In the genomic region with DNA sequence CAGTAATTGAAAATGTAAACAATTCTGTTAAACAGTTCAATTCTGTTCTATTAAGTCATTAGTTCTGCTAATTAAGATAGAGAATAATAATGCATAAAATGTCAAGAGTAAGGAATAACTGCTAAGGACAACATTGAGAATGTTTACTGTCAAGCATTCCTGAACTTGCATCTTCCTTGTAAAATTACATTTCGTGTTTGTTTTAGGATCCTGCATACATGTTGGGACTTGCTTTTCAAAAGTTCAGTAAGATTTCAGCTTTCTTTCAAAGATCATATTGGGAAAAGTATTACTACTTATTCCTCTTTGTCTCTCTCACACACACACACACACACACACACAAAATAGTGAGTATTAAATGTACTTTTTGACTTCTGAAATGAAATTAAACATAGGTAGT, we compare ENCODE assay signal across 21 cellular contexts. TPM values are rescaled to one million over a fixed set of nuclear protein-coding genes. Genes with fewer than 3 reads are reported as not detected.
DNase-seq lines count a peak whose midpoint lies in the region; TF ChIP-seq lines count a peak whose summit lies in the region.
"Had no signal": no experiment of that assay in that cellular context is flagged by ENCODE, and none has a peak within 500 bp of the region (broad histone marks: within the 10 kb centered on the region; RNA-seq: fewer than 3 reads in every experiment).

No MANE protein-coding gene starts in this region.

- peaks cover 20% of the 10 kb centered on the region for H3K4me1 Mint-ChIP-seq in MCF 10A (ENCODE audit: insufficient read depth, unreplicated experiment)
- no peaks in the 10 kb centered on the region for H3K4me1 Mint-ChIP-seq in Calu3 (ENCODE audit: low read depth, unreplicated experiment)

- POLR2A ChIA-PET in MCF 10A (lab: Yijun Ruan, JAX): interaction anchor here (0.7 to 1.9 kb wide), 14 partner anchors 8 to 395 kb away, joined by 3 to 8 read pairs (median 4); a partner anchor contains a TSS

- no peak overlapping the region for H3K9ac ChIP-seq in smooth muscle cell (ENCODE audit: low read depth)

- H4K20me1 ChIP-seq in smooth muscle cell (ENCODE audit: low read depth): peaks cover 64% of the 10 kb centered on the region

- H3K4me1 ChIP-seq in breast epithelium (peaks cover 0 to 8% of the 10 kb centered on the region in 2 donors), smooth muscle cell (ENCODE audit: low read depth) (peaks cover 10% of the 10 kb centered on the region)

- H3K27me3 Mint-ChIP-seq in MCF 10A (ENCODE audit: insufficient read depth, unreplicated experiment) (no peaks in the 10 kb centered on the region), Calu3 (ENCODE audit: unreplicated experiment) (no peaks in the 10 kb centered on the region)
- H3K27me3 Mint-ChIP-seq: B cell had no signal

- no peak for TF ChIP-seq POLR2A in breast epithelium (IDR thresholded peaks at IDR 0.05)

- no peak for DNase-seq in MCF 10A (ENCODE audit: unreplicated experiment)
- DNase-seq in breast epithelium (ENCODE audit: low spot score in 2 of 2): no peak
- peak; percentile 54 for DNase-seq in epithelial cell of esophagus (ENCODE audit: low read depth)
- DNase-seq in smooth muscle cell (lab: John Stamatoyannopoulos, UW; ENCODE audit: unreplicated experiment): no peak
- DNase-seq in Calu3: no peak
- DNase-seq in NCI-H1092 treated with DMSO at 0.1 percent for 48 hours (lab: John Stamatoyannopoulos, UW): no peak
- no peak for DNase-seq in NCI-H2171 treated with DMSO at 0.1 percent for 48 hours (lab: John Stamatoyannopoulos, UW)
- DNase-seq: DMS79, Karpas-422, MG63, NCI-H1048, NCI-H1436, NCI-H187 treated with DMSO at 0.1 percent for 48 hours, NCI-H226, NCI-H510A treated with DMSO at 0.1 percent for 48 hours, NCI-H774, SJCRH30 had no signal

- H3K27ac ChIP-seq in breast epithelium: no peak overlapping the region
- H3K27ac ChIP-seq in VCaP: peak overlapping the region; percentile 56
- peak overlapping the region; percentile 19 for H3K27ac ChIP-seq in smooth muscle cell (ENCODE audit: low read depth)
- H3K27ac ChIP-seq: 22Rv1, SJCRH30 had no signal

- CTCF ChIA-PET in MCF 10A (lab: Yijun Ruan, JAX): interaction anchor here (0.7 to 1.2 kb wide), 8 partner anchors 107 to 757 kb away, joined by 3 to 6 read pairs (median 3); a partner anchor contains a TSS
- CTCF ChIA-PET in Calu3 (lab: Charles Lee): no interaction called here

- H3K9me3 Mint-ChIP-seq in MCF 10A (ENCODE audit: unreplicated experiment): no peaks in the 10 kb centered on the region
- no peaks in the 10 kb centered on the region for H3K9me3 Mint-ChIP-seq in Calu3 (ENCODE audit: low read depth, unreplicated experiment)
- H3K9me3 Mint-ChIP-seq: CD14-positive monocyte had no signal

- no peak overlapping the region for H3K4me2 ChIP-seq in smooth muscle cell

- intact Hi-C loops in MCF 10A (cut with micrococcal nuclease) (loop anchor here (5.0 kb wide), 2 partner anchors 105 to 760 kb away; no protein-coding TSS in a partner anchor), breast epithelium (cut with DNase I; ENCODE audit: low total_unique reads) (no loop called here), Calu3 (cut with micrococcal nuclease; ENCODE audit: unreplicated experiment) (loop anchor here (5.0 kb wide), 1 partner anchor 395 kb away; a partner anchor contains a TSS)

- peak overlapping the region; percentile 43 for H3K4me3 Mint-ChIP-seq in MCF 10A (ENCODE audit: unreplicated experiment)
- no peak overlapping the region for H3K4me3 Mint-ChIP-seq in Calu3 (ENCODE audit: low read depth, unreplicated experiment)
- H3K4me3 Mint-ChIP-seq: B cell, CD14-positive monocyte had no signal

- TF ChIP-seq CTCF in MCF 10A (IDR thresholded peaks at IDR 0.05; ENCODE audit: unreplicated experiment) (no peak), breast epithelium (IDR thresholded peaks at IDR 0.05) (no peak), VCaP (conservative IDR thresholded peaks at IDR 0.05) (no peak), epithelial cell of esophagus (IDR thresholded peaks at IDR 0.05; ENCODE audit: insufficient read depth, low read depth, low read length, missing control alignments) (no peak), smooth muscle cell (IDR thresholded peaks at IDR 0.05; ENCODE audit: borderline replicate concordance, insufficient read depth, poor library complexity, severe bottlenecking) (no peak), Calu3 (IDR thresholded peaks at IDR 0.05; ENCODE audit: unreplicated experiment) (no peak)

- H3K36me3 ChIP-seq in breast epithelium (no peaks in the 10 kb centered on the region), smooth muscle cell (ENCODE audit: low read depth) (no peaks in the 10 kb centered on the region)

- H3K27ac Mint-ChIP-seq in MCF 10A (ENCODE audit: low read depth, unreplicated experiment): peak overlapping the region; percentile 43
- no peak overlapping the region for H3K27ac Mint-ChIP-seq in Calu3 (ENCODE audit: unreplicated experiment)
- H3K27ac Mint-ChIP-seq: B cell had no signal

- peaks cover 75% of the 10 kb centered on the region for H3K79me2 ChIP-seq in smooth muscle cell (ENCODE audit: low read depth)

- H3K36me3 Mint-ChIP-seq in MCF 10A (ENCODE audit: insufficient read depth, unreplicated experiment): no peaks in the 10 kb centered on the region
- H3K36me3 Mint-ChIP-seq in Calu3 (ENCODE audit: insufficient read depth, unreplicated experiment): no peaks in the 10 kb centered on the region

- 83% methylated on average over 1 of the region's 1 CpG for whole genome bisulfite sequencing in smooth muscle cell (ENCODE audit: low lambda C conversion rate)

- H2AFZ ChIP-seq in smooth muscle cell (ENCODE audit: low read depth): no peak overlapping the region

- BruUV-seq in MCF 10A (replicated peaks; lab: Mats Ljungman, UMichigan) (TSS peak; percentile 7), Calu3 (replicated peaks; lab: Mats Ljungman, UMichigan) (no TSS peak)

- H3K9me3 ChIP-seq in breast epithelium: no peaks in the 10 kb centered on the region
- H3K9me3 ChIP-seq in smooth muscle cell (replicated peaks; ENCODE audit: low read depth): no peaks in the 10 kb centered on the region
- H3K9me3 ChIP-seq: MG63, SJCRH30 had no signal

- H3K4me3 ChIP-seq in breast epithelium (no peak overlapping the region), epithelial cell of esophagus (ENCODE audit: low read length) (no peak overlapping the region), smooth muscle cell (no peak overlapping the region)
- H3K4me3 ChIP-seq: MG63, SJCRH30 had no signal

- no peaks in the 10 kb centered on the region for H3F3A ChIP-seq in smooth muscle cell (ENCODE audit: low read depth)

- H3K27me3 ChIP-seq in breast epithelium (no peaks in the 10 kb centered on the region), smooth muscle cell (ENCODE audit: low read depth) (no peaks in the 10 kb centered on the region)
- H3K27me3 ChIP-seq: MG63, SJCRH30 had no signal

RNA-seq across cellular contexts. Expression of a gene that starts 20.5 kb away (rescaled TPM):
- total RNA-seq in MCF 10A (2022) (77.7 and 82.7 TPM in 2 replicates), breast epithelium (100 to 1,000 TPM in 2 of 3 donors, 10 to 100 TPM in 1; 98.9 to 126 (median 125) TPM), smooth muscle cell (205 and 236 TPM in 2 replicates), Calu3 (2022) (66.1 and 67.1 TPM in 2 replicates)
- polyA plus RNA-seq in smooth muscle cell: 66.1 and 75.4 TPM in 2 replicates

Comparison
In these comparisons a context has a peak if more than half of its experiments do, and no peak if none do; other contexts are left out.
1. H3K27ac ChIP-seq: peak in VCaP (single experiment) and smooth muscle cell (single experiment); none in breast epithelium (0 of 2).